Comparison of ENCODE assay signal across 9 cellular contexts in genomic region chr6:125802943-125803377, GRCh38. TPM values are rescaled to one million over a fixed set of nuclear protein-coding genes. Genes with fewer than 3 reads are reported as not detected.
A peak's percentile ranks its signal among the peaks of the same experiment; 100 is the strongest.
DNase-seq lines count a peak whose midpoint lies in the region; ATAC-seq and TF ChIP-seq lines count a peak whose summit lies in the region.
"Had no signal": no experiment of that assay in that cellular context is flagged by ENCODE, and none has a peak within 500 bp of the region (broad histone marks: within the 10 kb centered on the region; RNA-seq: fewer than 3 reads in every experiment).

No MANE protein-coding gene starts in this region.

- TF ChIP-seq CTCF in brain microvascular endothelial cell (IDR thresholded peaks at IDR 0.05; ENCODE audit: low read depth, low read length, missing control alignments): no peak
- no peak for TF ChIP-seq CTCF in neutrophil (IDR thresholded peaks at IDR 0.05)

- peaks cover 22 to 50% of the 10 kb centered on the region in 2 experiments for H3K4me1 ChIP-seq in neutrophil (ENCODE audit: control insufficient read depth in 1 of 2, insufficient read depth in 1 of 2, low read depth in 1 of 2, low read length in 1 of 2)

- peak overlapping the region; percentile 26 for H3K27ac ChIP-seq in KOPT-K1 (ENCODE audit: low read depth, low read length, poor library complexity, severe bottlenecking)
- peak overlapping the region; percentile 67 for H3K27ac ChIP-seq in brain microvascular endothelial cell
- peak overlapping the region; percentile 74 for H3K27ac ChIP-seq in neutrophil
- H3K27ac ChIP-seq: RWPE1 had no signal

- no peaks in the 10 kb centered on the region for H3K27me3 ChIP-seq in brain microvascular endothelial cell (replicated peaks)
- no peaks in the 10 kb centered on the region for H3K27me3 ChIP-seq in neutrophil

- in situ Hi-C loops in brain microvascular endothelial cell (cut with HindIII; ENCODE audit: low pct_ligation_motif_present, low sequenced_read_pairs): no loop called here

- DNase-seq in brain microvascular endothelial cell (peak; percentile 22), Ammon's horn (ENCODE audit: low spot score) (no peak), inferior parietal cortex (ENCODE audit: extremely low spot score) (no peak), SW 1271 (lab: John Stamatoyannopoulos, UW) (no peak)

- H3K36me3 ChIP-seq in KOPT-K1 (ENCODE audit: insufficient read depth, low read length) (peaks cover 4% of the 10 kb centered on the region; the same call in 1 of the 2 replicates), brain microvascular endothelial cell (replicated peaks) (no peaks in the 10 kb centered on the region), neutrophil (peaks cover 6% of the 10 kb centered on the region)

- H3K9me3 ChIP-seq in KOPT-K1 (ENCODE audit: insufficient read depth, low read length, poor library complexity, severe bottlenecking): no peaks in the 10 kb centered on the region
- H3K9me3 ChIP-seq in neutrophil: no peaks in the 10 kb centered on the region

- no peak overlapping the region for H3K4me3 ChIP-seq in brain microvascular endothelial cell (ENCODE audit: low read depth, low read length)
- H3K4me3 ChIP-seq in neutrophil (ENCODE audit: low read depth in 1 of 2, low read length in 1 of 2): no peak overlapping the region

- ATAC-seq in GM18502 (IDR thresholded peaks at IDR 0.05; ENCODE audit: poor library complexity, unreplicated experiment) (peak; percentile 22), esophagus mucosa (no peak)

RNA-seq across cellular contexts. Expression of gene NCOA7, which starts 12.2 kb away (rescaled TPM):
- total RNA-seq in esophagus mucosa: 59.8 TPM

RNA-seq across cellular contexts. Expression of gene HEY2, which starts 53.5 kb away (rescaled TPM):
- total RNA-seq in esophagus mucosa: 1.6 TPM
